In genomic region chr16:71289732-71290062, GRCh38 we compare ENCODE assay signal across 8 cellular contexts. TPM values are rescaled to one million over a fixed set of nuclear protein-coding genes. Genes with fewer than 3 reads are reported as not detected.
DNase-seq lines count a peak whose midpoint lies in the region; TF ChIP-seq lines count a peak whose summit lies in the region.

No MANE protein-coding gene starts in this region.

- H3K4me3 Mint-ChIP-seq in activated T-cell treated with anti-CD3 and anti-CD28 coated beads, Interleukin-2, amount 50 U/mL, for 24 hours: peak overlapping the region; percentile 85

- TF ChIP-seq RAD21 in liver (IDR thresholded peaks at IDR 0.05): no peak

- peaks cover 10% of the 10 kb centered on the region for H3K9me3 Mint-ChIP-seq in activated T-cell treated with anti-CD3 and anti-CD28 coated beads, Interleukin-2, amount 50 U/mL, for 24 hours

- H3K27ac ChIP-seq in liver (ENCODE audit: low read depth in 1 of 2, low read length in 2 of 2) (peak overlapping the region in 1 of 2 donors; percentile 58), tibial nerve (peak overlapping the region; percentile 88 to 95 (median 92))

- no peak for TF ChIP-seq EP300 in tibial nerve (IDR thresholded peaks at IDR 0.05)

- H3K27ac Mint-ChIP-seq in activated T-cell treated with anti-CD3 and anti-CD28 coated beads, Interleukin-2, amount 50 U/mL, for 24 hours: peak overlapping the region; percentile 92

- peaks cover 19% of the 10 kb centered on the region for H3K36me3 ChIP-seq in adipocyte (ENCODE audit: control insufficient read depth, insufficient read depth, low read length, severe bottlenecking)
- H3K36me3 ChIP-seq in liver (ENCODE audit: control insufficient read depth in 4 of 4, insufficient read depth in 3 of 4, low read depth in 1 of 4, low read length in 3 of 4): peaks cover 0 to 23% (median 11%) of the 10 kb centered on the region in 4 donors
- peaks cover 0 to 24% (median 6%) of the 10 kb centered on the region in 3 donors for H3K36me3 ChIP-seq in tibial nerve

- H3K9me3 ChIP-seq in adipocyte (ENCODE audit: control insufficient read depth, low read length) (no peaks in the 10 kb centered on the region), liver (ENCODE audit: control insufficient read depth in 4 of 4, low read length in 3 of 4) (no peaks in the 10 kb centered on the region), tibial nerve (no peaks in the 10 kb centered on the region)

- H3K27me3 Mint-ChIP-seq in activated T-cell treated with anti-CD3 and anti-CD28 coated beads, Interleukin-2, amount 50 U/mL, for 24 hours: peaks cover 23% of the 10 kb centered on the region

- intact Hi-C loops in posterior vena cava (cut with DNase I): no loop called here

- peaks cover 41% of the 10 kb centered on the region for H3K36me3 Mint-ChIP-seq in activated T-cell treated with anti-CD3 and anti-CD28 coated beads, Interleukin-2, amount 50 U/mL, for 24 hours (ENCODE audit: low read depth)

- H3K9ac ChIP-seq in adipocyte (ENCODE audit: low read length) (peak overlapping the region; percentile 92), liver (ENCODE audit: low read depth in 1 of 2, low read length in 2 of 2) (no peak overlapping the region)

- H3K27me3 ChIP-seq in adipocyte (replicated peaks; ENCODE audit: control insufficient read depth, insufficient read depth, low read length) (peaks cover 9% of the 10 kb centered on the region), liver (ENCODE audit: control insufficient read depth in 4 of 4, insufficient read depth in 4 of 4, low read length in 3 of 4) (no peaks in the 10 kb centered on the region), tibial nerve (no peaks in the 10 kb centered on the region)

- no peak for TF ChIP-seq POLR2A in tibial nerve (IDR thresholded peaks at IDR 0.05)

- no peak for DNase-seq in activated T-cell treated with anti-CD3 and anti-CD28 coated beads, Interleukin-2, amount 50 U/mL, for 24 hours
- no peak for DNase-seq in activated T-cell treated with anti-CD3 and anti-CD28 coated beads, Interleukin-2, amount 50 U/mL, for 1 hour
- DNase-seq in adipocyte (ENCODE audit: low read depth) (no peak), tibial nerve (ENCODE audit: low spot score in 2 of 2) (no peak), posterior vena cava (ENCODE audit: low spot score) (no peak), COLO829 (ENCODE audit: low spot score) (no peak), C1 segment of cervical spinal cord (lab: John Stamatoyannopoulos, UW) (no peak)

- H3K4me3 ChIP-seq in adipocyte (ENCODE audit: low read length) (peak overlapping the region; percentile 94), liver (ENCODE audit: low read depth in 1 of 3, low read length in 3 of 3) (peak overlapping the region in 2 of 3 donors; percentile 18 to 80), tibial nerve (peak overlapping the region; percentile 71 to 94 (median 86))

- 27% methylated on average over 2 of the region's 2 CpGs for WGBS in liver
- 13 to 16% methylated on average over 2 of the region's 2 CpGs for WGBS in tibial nerve, 2 donors

- peaks cover 21% of the 10 kb centered on the region for H3K4me1 Mint-ChIP-seq in activated T-cell treated with anti-CD3 and anti-CD28 coated beads, Interleukin-2, amount 50 U/mL, for 24 hours (ENCODE audit: low read depth)

- TF ChIP-seq CTCF in liver (IDR thresholded peaks at IDR 0.05; ENCODE audit: low read depth, low read length, missing input control): no peak
- TF ChIP-seq CTCF in tibial nerve (IDR thresholded peaks at IDR 0.05): no peak

- H3K4me1 ChIP-seq in adipocyte (ENCODE audit: control insufficient read depth, insufficient read depth, low read length) (peaks cover 11% of the 10 kb centered on the region), liver (ENCODE audit: control insufficient read depth in 4 of 4, insufficient read depth in 4 of 4, low read length in 3 of 4) (peaks cover 7 to 12% (median 9%) of the 10 kb centered on the region in 4 donors), tibial nerve (peaks cover 0 to 28% (median 12%) of the 10 kb centered on the region in 4 donors)

TF ChIP-seq in liver, 16 proteins besides CTCF, POLR2A, EP300 and RAD21:
- TF ChIP-seq REST (IDR thresholded peaks at IDR 0.05) (no peak), NR2F2 (IDR thresholded peaks at IDR 0.05) (no peak), TAF1 (conservative IDR thresholded peaks at IDR 0.05) (no peak)

RNA-seq across cellular contexts. Expression of gene CMTR2, which starts 0.5 kb away (rescaled TPM):
- 10 to 100 TPM; 19.6 to 28.0 TPM for total RNA-seq in liver
- polyA plus RNA-seq in liver: 10 to 100 TPM in 1 of 2 donors, 1 to 10 TPM in 1; 6.8 to 10.4 TPM
- 10 to 100 TPM; 17.1 to 31.4 (median 22.2) TPM for total RNA-seq in tibial nerve
- total RNA-seq in posterior vena cava: 10 to 100 TPM; 13.9 to 16.9 TPM

RNA-seq across cellular contexts. Expression of gene HYDIN, which starts 59.2 kb away (rescaled TPM):
- total RNA-seq in liver (1 to 10 TPM in 1 of 2 donors, under 1 TPM in 1; 0.37 to 3.0 TPM), tibial nerve (1 to 10 TPM in 2 of 4 donors, under 1 TPM in 2; 0.21 to 3.1 (median 0.91) TPM), posterior vena cava (1 to 10 TPM; 2.8 to 3.5 TPM)
- polyA plus RNA-seq in liver: under 1 TPM; 0.14 to 0.82 TPM
